Comparison of ENCODE assay signal across 19 cellular contexts in genomic region chr6:57294829-57295228, GRCh38. TPM values are rescaled to one million over a fixed set of nuclear protein-coding genes. Genes with fewer than 3 reads are reported as not detected.
DNase-seq lines count a peak whose midpoint lies in the region; ATAC-seq, FAIRE-seq and TF ChIP-seq lines count a peak whose summit lies in the region.
"Had no signal": no experiment of that assay in that cellular context is flagged by ENCODE, and none has a peak within 500 bp of the region (broad histone marks: within the 10 kb centered on the region; RNA-seq: fewer than 3 reads in every experiment).

No MANE protein-coding gene starts in this region.

- H3K23ac ChIP-seq in mesenchymal stem cell (ENCODE audit: low read length in 2 of 2) = no peak overlapping the region

- H3K4me3 ChIP-seq in adipocyte (ENCODE audit: low read length) = peak overlapping the region; percentile 15
- H3K4me3 ChIP-seq in fibroblast of the aortic adventitia (ENCODE audit: low read depth, low read length) = no peak overlapping the region
- H3K4me3 ChIP-seq in mesenchymal stem cell (ENCODE audit: insufficient read depth in 1 of 2, low read depth in 1 of 2, low read length in 2 of 2) = no peak overlapping the region
- no peak overlapping the region for H3K4me3 ChIP-seq in tibial nerve
- no peak overlapping the region for H3K4me3 ChIP-seq in Karpas-422 (ENCODE audit: low read length)

- H2BK120ac ChIP-seq in mesenchymal stem cell (ENCODE audit: low read depth, low read length) = no peak overlapping the region

- no peak overlapping the region for H2AK5ac ChIP-seq in mesenchymal stem cell (ENCODE audit: low read length, severe bottlenecking)

- TF ChIP-seq EP300 in tibial nerve (IDR thresholded peaks at IDR 0.05) = peak in 1 of 2 donors; percentile 40

- no peak overlapping the region for H3K9ac ChIP-seq in adipocyte (ENCODE audit: low read length)
- peak overlapping the region; percentile 58 for H3K9ac ChIP-seq in mesenchymal stem cell (ENCODE audit: low read length)
- H3K9ac ChIP-seq in Karpas-422 (ENCODE audit: low read length) = no peak overlapping the region

- H3K27ac ChIP-seq in mesenchymal stem cell (ENCODE audit: low read length, poor library complexity, severe bottlenecking) (no peak overlapping the region), tibial nerve (peak overlapping the region in 3 of 4 donors; percentile 5 to 64 (median 54)), Karpas-422 (ENCODE audit: low read length) (no peak overlapping the region)

- FAIRE-seq in H54 (lab: Jason Lieb, UNC) = no peak
- FAIRE-seq: GM12892, GM18507 had no signal

- H4K20me1 ChIP-seq in Karpas-422 (ENCODE audit: insufficient read depth, low read depth, low read length) = no peaks in the 10 kb centered on the region

- no peak overlapping the region for H3K18ac ChIP-seq in mesenchymal stem cell (ENCODE audit: low read depth in 1 of 2, low read length in 2 of 2)

- H3K79me2 ChIP-seq in Karpas-422 (ENCODE audit: low read length) = no peaks in the 10 kb centered on the region

- H3K9me2 ChIP-seq in Karpas-422 (replicated peaks; ENCODE audit: insufficient read depth, low read length) = no peaks in the 10 kb centered on the region

- ATAC-seq in HG02973 (IDR thresholded peaks at IDR 0.05; ENCODE audit: unreplicated experiment) = no peak

- H2AFZ ChIP-seq in mesenchymal stem cell (ENCODE audit: low read depth, low read length) = no peak overlapping the region
- H2AFZ ChIP-seq in Karpas-422 (ENCODE audit: low read length) = no peak overlapping the region

- no peak for DNase-seq in adipocyte (ENCODE audit: low read depth)
- DNase-seq in fibroblast of the aortic adventitia (ENCODE audit: low read depth) = peak; percentile 82
- DNase-seq in mesenchymal stem cell = no peak
- DNase-seq in tibial nerve (ENCODE audit: low spot score in 2 of 2) = peak; percentile 45 to 55
- DNase-seq in H54 (ENCODE audit: insufficient read length, low spot score) = no peak
- DNase-seq in Karpas-422 = no peak
- DNase-seq: C1 segment of cervical spinal cord; CD8-positive, alpha-beta memory T cell; DMS53; EL; KG1; NCI-H1436 treated with DMSO at 0.1 percent for 48 hours; NCI-H2029; NCI-H345; NCI-H524 treated with DMSO at 0.1 percent for 48 hours; SIG-M5 had no signal

- WGBS in mesenchymal stem cell = 100% methylated on average over 3 of the region's 5 CpGs
- 47 to 62% methylated on average over 5 of the region's 5 CpGs for WGBS in tibial nerve, 2 donors

- no peak overlapping the region for H2BK12ac ChIP-seq in mesenchymal stem cell (ENCODE audit: low read length in 2 of 2)

- no peak overlapping the region for H2BK15ac ChIP-seq in mesenchymal stem cell (ENCODE audit: low read depth, poor library complexity, severe bottlenecking)

- TF ChIP-seq POLR2A in tibial nerve (IDR thresholded peaks at IDR 0.05) (no peak), H54 (IDR thresholded peaks at IDR 0.05; ENCODE audit: low read depth, low read length) (no peak)

- H3K4me1 ChIP-seq in adipocyte (ENCODE audit: control insufficient read depth, insufficient read depth, low read length) (peaks cover 5% of the 10 kb centered on the region), mesenchymal stem cell (ENCODE audit: control insufficient read depth, insufficient read depth, low read depth, low read length) (peaks cover 2% of the 10 kb centered on the region), tibial nerve (peaks cover 0 to 7% (median 0%) of the 10 kb centered on the region in 4 donors), Karpas-422 (ENCODE audit: low read length) (no peaks in the 10 kb centered on the region)

- H3K27me3 ChIP-seq in adipocyte (replicated peaks; ENCODE audit: control insufficient read depth, insufficient read depth, low read length) = no peaks in the 10 kb centered on the region
- no peaks in the 10 kb centered on the region for H3K27me3 ChIP-seq in mesenchymal stem cell (ENCODE audit: control insufficient read depth in 1 of 2, insufficient read depth in 1 of 2, low read length in 2 of 2)
- no peaks in the 10 kb centered on the region for H3K27me3 ChIP-seq in tibial nerve
- H3K27me3 ChIP-seq in Karpas-422 (ENCODE audit: low read length) = no peaks in the 10 kb centered on the region

- no peaks in the 10 kb centered on the region for H3K9me3 ChIP-seq in adipocyte (ENCODE audit: control insufficient read depth, low read length)
- no peaks in the 10 kb centered on the region for H3K9me3 ChIP-seq in mesenchymal stem cell (ENCODE audit: control insufficient read depth, low read length)
- no peaks in the 10 kb centered on the region for H3K9me3 ChIP-seq in tibial nerve
- no peaks in the 10 kb centered on the region for H3K9me3 ChIP-seq in Karpas-422 (ENCODE audit: low read length)

- H3K4me2 ChIP-seq in mesenchymal stem cell (ENCODE audit: low read length, poor library complexity, severe bottlenecking) (no peak overlapping the region), Karpas-422 (ENCODE audit: low read depth, low read length, poor library complexity, severe bottlenecking) (no peak overlapping the region)

- H3K4ac ChIP-seq in mesenchymal stem cell (ENCODE audit: low read depth in 1 of 2, low read length in 2 of 2) = no peak overlapping the region

- no peak for TF ChIP-seq CTCF in fibroblast of the aortic adventitia (IDR thresholded peaks at IDR 0.05; ENCODE audit: insufficient read depth, low read length)
- TF ChIP-seq CTCF in tibial nerve (IDR thresholded peaks at IDR 0.05) = no peak

- no peaks in the 10 kb centered on the region for H3K79me1 ChIP-seq in mesenchymal stem cell (replicated peaks; ENCODE audit: low read length, poor library complexity, severe bottlenecking)

- no peak overlapping the region for H2BK5ac ChIP-seq in mesenchymal stem cell (ENCODE audit: low read depth, low read length, poor library complexity, severe bottlenecking)

- H4K91ac ChIP-seq in mesenchymal stem cell (ENCODE audit: low read length) = no peak overlapping the region

- no peaks in the 10 kb centered on the region for H3K36me3 ChIP-seq in adipocyte (ENCODE audit: control insufficient read depth, insufficient read depth, low read length, severe bottlenecking)
- H3K36me3 ChIP-seq in mesenchymal stem cell (ENCODE audit: control insufficient read depth in 1 of 2, insufficient read depth in 2 of 2, low read depth in 1 of 2, low read length in 2 of 2) = no peaks in the 10 kb centered on the region
- H3K36me3 ChIP-seq in tibial nerve = no peaks in the 10 kb centered on the region
- H3K36me3 ChIP-seq in Karpas-422 (ENCODE audit: insufficient read depth, low read length) = no peaks in the 10 kb centered on the region

- no peak overlapping the region for H4K8ac ChIP-seq in mesenchymal stem cell (ENCODE audit: low read length)

- H3K14ac ChIP-seq in mesenchymal stem cell (ENCODE audit: low read length in 2 of 2) = no peak overlapping the region

RNA-seq across cellular contexts. Expression of gene PRIM2, which starts 22.6 kb away (rescaled TPM):
- total RNA-seq in fibroblast of the aortic adventitia (ENCODE audit: low replicate concordance) (16.4 and 80.2 TPM in 2 replicates), tibial nerve (10 to 100 TPM in 2 of 4 donors, 1 to 10 TPM in 2; 8.4 to 12.9 (median 10.0) TPM)
- 4.5 TPM for polyA plus RNA-seq in mesenchymal stem cell (2013, experiment 1 of 2)
- 5.2 TPM for polyA plus RNA-seq in mesenchymal stem cell (2013, experiment 2 of 2)
- 22.7 and 49.1 TPM in 2 replicates for total RNA-seq in Karpas-422 (2014; rRNA removed; shearing (Covaris generic); ENCODE audit: low replicate concordance)

Comparison
In these comparisons a context has a peak if more than half of its experiments do, and no peak if none do; other contexts are left out.
1. DNase-seq: peak in fibroblast of the aortic adventitia (single experiment) and tibial nerve (2 of 2); none in adipocyte (single experiment), mesenchymal stem cell (single experiment), H54 (single experiment) and Karpas-422 (single experiment).
2. H3K27ac ChIP-seq: peak in tibial nerve (3 of 4); none in mesenchymal stem cell (single experiment) and Karpas-422 (single experiment).